Comparison of ENCODE assay signal across 8 cellular contexts in genomic region chr18:839224-840079, GRCh38. TPM values are rescaled to one million over a fixed set of nuclear protein-coding genes. Genes with fewer than 3 reads are reported as not detected.
DNase-seq lines count a peak whose midpoint lies in the region; ATAC-seq lines count a peak whose summit lies in the region.

No MANE protein-coding gene starts in this region.

- H3K4ac ChIP-seq in mesendoderm (ENCODE audit: low read depth, low read length): no peak overlapping the region

- H2BK120ac ChIP-seq in mesendoderm (ENCODE audit: low read depth, low read length): no peak overlapping the region

- no peak overlapping the region for H2BK5ac ChIP-seq in mesendoderm (ENCODE audit: low read length)

- DNase-seq in COR-L47 (lab: John Stamatoyannopoulos, UW): peak; percentile 76
- peak; percentile 80 for DNase-seq in NCI-H748 (lab: John Stamatoyannopoulos, UW; ENCODE audit: unreplicated experiment)
- DNase-seq in activated CD4-positive, alpha-beta T cell treated with anti-CD3 and anti-CD28 coated beads, Interleukin-2, amount 50 U/mL, for 48 hours: peak; percentile 95 to 96
- DNase-seq in ecto neural progenitor cell (ENCODE audit: low spot score): peak; percentile 95
- peak; percentile 87 for DNase-seq in mesendoderm
- peak; percentile 69 to 75 for DNase-seq in stimulated activated CD8-positive, alpha-beta memory T cell treated with anti-CD3 and anti-CD28 coated beads, Interleukin-15, amount 100 ng/mL, for 48 hours (ENCODE audit: low read depth in 2 of 2)

- H4K8ac ChIP-seq in mesendoderm (ENCODE audit: low read depth, low read length): no peak overlapping the region

- no peak overlapping the region for H3K9ac ChIP-seq in mesendoderm (ENCODE audit: low read length)

- H3K4me3 ChIP-seq in mesendoderm (ENCODE audit: low read length): no peak overlapping the region

- H2AK5ac ChIP-seq in mesendoderm (ENCODE audit: low read length): no peak overlapping the region

- H3K23ac ChIP-seq in mesendoderm (ENCODE audit: low read length): no peak overlapping the region

- no peak overlapping the region for H3K4me2 ChIP-seq in mesendoderm (ENCODE audit: low read length)

- peak; percentile 98 for ATAC-seq in GM19463 (IDR thresholded peaks at IDR 0.05; ENCODE audit: unreplicated experiment)
- ATAC-seq in HG03521 (IDR thresholded peaks at IDR 0.05; ENCODE audit: unreplicated experiment): peak; percentile 88

- peaks cover 4% of the 10 kb centered on the region for H3K27me3 ChIP-seq in mesendoderm (ENCODE audit: insufficient read depth, low read length, poor library complexity)

- H3K79me1 ChIP-seq in mesendoderm (ENCODE audit: low read length): no peaks in the 10 kb centered on the region

- H3K4me1 ChIP-seq in mesendoderm (ENCODE audit: control insufficient read depth, low read depth, low read length): no peaks in the 10 kb centered on the region

- no CpG with 5 or more reads among the region's 14 CpGs for WGBS in mesendoderm (ENCODE audit: extremely low coverage, insufficient coverage, low lambda C conversion rate)

- no peak overlapping the region for H4K5ac ChIP-seq in mesendoderm (ENCODE audit: low read length)

- no peaks in the 10 kb centered on the region for H3K79me2 ChIP-seq in mesendoderm (ENCODE audit: control insufficient read depth, insufficient read depth, low read length)

- no peaks in the 10 kb centered on the region for H3K36me3 ChIP-seq in mesendoderm (ENCODE audit: control insufficient read depth, insufficient read depth, low read length)

- H3K56ac ChIP-seq in mesendoderm (ENCODE audit: low read length): peak overlapping the region; percentile 28

- H3K18ac ChIP-seq in mesendoderm (ENCODE audit: low read length): no peak overlapping the region

- no peak overlapping the region for H2BK15ac ChIP-seq in mesendoderm (replicated peaks; ENCODE audit: low read depth)

- H3K27ac ChIP-seq in mesendoderm (ENCODE audit: low read depth, low read length): no peak overlapping the region

RNA-seq across cellular contexts. Expression of gene YES1, which starts 27.4 kb away (rescaled TPM):
- 55.5 TPM for polyA plus RNA-seq in mesendoderm (2013, experiment 1 of 2)
- polyA plus RNA-seq in mesendoderm (2013, experiment 2 of 2): 56.6 TPM
